13 cellular contexts compared by ENCODE assay signal in genomic region chr17:80913928-80914821, GRCh38.
"Had no signal": no experiment of that assay in that cellular context is flagged by ENCODE, and none has a peak within 500 bp of the region (broad histone marks: within the 10 kb centered on the region; RNA-seq: fewer than 3 reads in every experiment).

No MANE protein-coding gene starts in this region.

- H3K79me2 ChIP-seq: hepatocyte had no signal

- H3K27me3 Mint-ChIP-seq: brain; dendritic cell treated with granulocyte-macrophage colony-stimulating factor and Interleukin-4, amounts not matched to agents 40 ng/mL and 50 ng/mL, for 4 days; effector memory CD8-positive, alpha-beta T cell had no signal

- H2AFZ ChIP-seq: hepatocyte had no signal

- H3K27ac ChIP-seq: hepatocyte, tibial nerve had no signal

- DNase-seq: activated T-cell treated with anti-CD3 and anti-CD28 coated beads, Interleukin-2, amount 50 U/mL, for 48 hours; amygdala; effector memory CD8-positive, alpha-beta T cell; T-helper 2 cell had no signal

- H3K27me3 ChIP-seq: hepatocyte, tibial nerve had no signal

- H3K4me3 ChIP-seq: hepatocyte, smooth muscle cell, tibial nerve had no signal

- FAIRE-seq: TTC549 had no signal

- H3K4me3 Mint-ChIP-seq: brain; dendritic cell treated with granulocyte-macrophage colony-stimulating factor and Interleukin-4, amounts not matched to agents 40 ng/mL and 50 ng/mL, for 4 days; effector memory CD8-positive, alpha-beta T cell; mesothelial cell of epicardium; stimulated activated effector memory CD8-positive, alpha-beta T cell treated with anti-CD3 and anti-CD28 coated beads, Interleukin-12 subunit alpha, Interleukin-12 subunit beta, amount 100 ng/mL, for 72 hours had no signal

- H3K27ac Mint-ChIP-seq: brain; dendritic cell treated with granulocyte-macrophage colony-stimulating factor and Interleukin-4, amounts not matched to agents 40 ng/mL and 50 ng/mL, for 4 days; mesothelial cell of epicardium; stimulated activated effector memory CD8-positive, alpha-beta T cell treated with anti-CD3 and anti-CD28 coated beads, Interleukin-12 subunit alpha, Interleukin-12 subunit beta, amount 100 ng/mL, for 72 hours had no signal

- H3K4me2 ChIP-seq: hepatocyte, smooth muscle cell had no signal

- H3K9me3 ChIP-seq: tibial nerve had no signal

- H3K9me3 Mint-ChIP-seq: dendritic cell treated with granulocyte-macrophage colony-stimulating factor and Interleukin-4, amounts not matched to agents 40 ng/mL and 50 ng/mL, for 4 days; effector memory CD8-positive, alpha-beta T cell; mesothelial cell of epicardium; stimulated activated effector memory CD8-positive, alpha-beta T cell treated with anti-CD3 and anti-CD28 coated beads, Interleukin-12 subunit alpha, Interleukin-12 subunit beta, amount 100 ng/mL, for 72 hours had no signal

- H3K4me1 Mint-ChIP-seq: mesothelial cell of epicardium; stimulated activated effector memory CD8-positive, alpha-beta T cell treated with anti-CD3 and anti-CD28 coated beads, Interleukin-12 subunit alpha, Interleukin-12 subunit beta, amount 100 ng/mL, for 72 hours had no signal

- ATAC-seq: activated CD4-positive, CD25-positive, alpha-beta regulatory T cell treated with anti-CD3 and anti-CD28 coated beads, Interleukin-2, amount 50 U/mL, for 24 hours; effector memory CD8-positive, alpha-beta T cell; stimulated activated effector memory CD8-positive, alpha-beta T cell treated with anti-CD3 and anti-CD28 coated beads, Interleukin-12 subunit alpha, Interleukin-12 subunit beta, amount 100 ng/mL, for 72 hours had no signal
